In the genomic region with DNA sequence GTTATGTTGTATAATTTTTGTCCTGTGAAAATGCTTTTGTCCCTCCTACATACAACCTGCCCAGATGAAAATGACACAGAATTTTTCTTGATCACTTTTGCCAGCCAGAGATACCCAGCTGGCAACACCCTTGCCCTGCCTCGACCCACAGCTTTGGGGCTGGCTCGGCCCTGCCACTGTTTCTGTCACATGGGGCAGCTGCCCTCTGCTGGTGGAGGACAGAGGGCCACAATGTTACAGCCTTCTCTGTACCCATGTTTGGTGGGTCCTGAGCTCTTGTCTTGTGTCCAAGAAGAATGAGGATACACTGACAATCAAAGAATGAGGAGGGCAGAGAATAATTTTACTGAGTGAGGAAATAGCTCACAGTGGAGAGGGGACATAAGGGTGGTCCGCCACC, we compare ENCODE assay signal across 14 cellular contexts. TPM values are rescaled to one million over a fixed set of nuclear protein-coding genes. Genes with fewer than 3 reads are reported as not detected.
DNase-seq lines count a peak whose midpoint lies in the region; TF ChIP-seq lines count a peak whose summit lies in the region.
"Had no signal": no experiment of that assay in that cellular context is flagged by ENCODE, and none has a peak within 500 bp of the region (broad histone marks: within the 10 kb centered on the region; RNA-seq: fewer than 3 reads in every experiment).

No MANE protein-coding gene starts in this region.

- no peak overlapping the region for H2AFZ ChIP-seq in Loucy (ENCODE audit: low read length)
- no peak overlapping the region for H2AFZ ChIP-seq in parathyroid adenoma

- H3K36me3 ChIP-seq in Loucy (ENCODE audit: insufficient read depth, low read length) (no peaks in the 10 kb centered on the region), parathyroid adenoma (ENCODE audit: control insufficient read depth, insufficient read depth, low read length) (no peaks in the 10 kb centered on the region)
- H3K36me3 ChIP-seq: tibial nerve had no signal

- H3K79me2 ChIP-seq in Loucy (ENCODE audit: insufficient read depth, low read length), result no peaks in the 10 kb centered on the region
- no peaks in the 10 kb centered on the region for H3K79me2 ChIP-seq in parathyroid adenoma

- no peak overlapping the region for H3K4me3 Mint-ChIP-seq in chondrocyte (ENCODE audit: unreplicated experiment)
- H3K4me3 Mint-ChIP-seq: B cell had no signal

- DNase-seq in NCI-H82 (lab: John Stamatoyannopoulos, UW), result peak; percentile 2
- no peak for DNase-seq in NCI-H82 treated with DMSO at 0.1 percent for 48 hours (lab: John Stamatoyannopoulos, UW; ENCODE audit: unreplicated experiment)
- no peak for DNase-seq in chondrocyte (ENCODE audit: low spot score)
- DNase-seq in middle frontal gyrus (ENCODE audit: extremely low spot score, low spot score), result no peak
- no peak for DNase-seq in NCI-H146 (lab: John Stamatoyannopoulos, UW)
- no peak for DNase-seq in kidney tubule cell (ENCODE audit: low spot score)
- DNase-seq: activated CD4-positive, CD25-positive, alpha-beta regulatory T cell; central memory CD4-positive, alpha-beta T cell; kidney glomerular epithelial cell; NCI-H526 treated with DMSO at 0.1 percent for 48 hours had no signal

- peaks cover 3% of the 10 kb centered on the region for H3K9me3 Mint-ChIP-seq in chondrocyte (ENCODE audit: low read depth)

- H3K4me1 ChIP-seq in Loucy (ENCODE audit: insufficient read depth, low read length, poor library complexity, severe bottlenecking), result no peaks in the 10 kb centered on the region
- H3K4me1 ChIP-seq in parathyroid adenoma, result no peaks in the 10 kb centered on the region
- H3K4me1 ChIP-seq: tibial nerve had no signal

- H3F3A ChIP-seq in Loucy (ENCODE audit: low read depth), result no peaks in the 10 kb centered on the region

- H3K27ac ChIP-seq in parathyroid adenoma, result no peak overlapping the region
- H3K27ac ChIP-seq: tibial nerve had no signal

- H3K9me2 ChIP-seq in Loucy (replicated peaks; ENCODE audit: low read depth, low read length), result no peaks in the 10 kb centered on the region

- H3K27me3 ChIP-seq in Loucy (ENCODE audit: insufficient read depth, low read length, poor library complexity, severe bottlenecking) (no peaks in the 10 kb centered on the region), parathyroid adenoma (ENCODE audit: control insufficient read depth, insufficient read depth, low read length) (no peaks in the 10 kb centered on the region)

- H3K27me3 Mint-ChIP-seq in chondrocyte (ENCODE audit: low read depth), result peaks cover 5% of the 10 kb centered on the region

- peak; percentile 27 for TF ChIP-seq CTCF in Loucy (conservative IDR thresholded peaks at IDR 0.05; ENCODE audit: low read length)
- peak; percentile 57 for TF ChIP-seq CTCF in chondrocyte (IDR thresholded peaks at IDR 0.05)
- peak; percentile 23 for TF ChIP-seq CTCF in parathyroid adenoma (IDR thresholded peaks at IDR 0.05)

- H3K4me1 Mint-ChIP-seq in chondrocyte (ENCODE audit: low read depth), result no peaks in the 10 kb centered on the region
- H3K4me1 Mint-ChIP-seq: B cell had no signal

- H3K4me3 ChIP-seq in Loucy (ENCODE audit: low read length, poor library complexity, severe bottlenecking) (no peak overlapping the region), parathyroid adenoma (ENCODE audit: low read depth, low read length) (no peak overlapping the region)
- H3K4me3 ChIP-seq: tibial nerve had no signal

- H4K20me1 ChIP-seq in Loucy (ENCODE audit: insufficient read depth, low read length, poor library complexity, severe bottlenecking), result no peaks in the 10 kb centered on the region

- H3K4me2 ChIP-seq in Loucy (ENCODE audit: low read depth, low read length, poor library complexity, severe bottlenecking), result no peak overlapping the region
- no peak overlapping the region for H3K4me2 ChIP-seq in parathyroid adenoma (ENCODE audit: low read length)

- H3K9ac ChIP-seq in Loucy (ENCODE audit: low read depth, low read length, poor library complexity, severe bottlenecking) (no peak overlapping the region), parathyroid adenoma (no peak overlapping the region)

- H3K27ac Mint-ChIP-seq in chondrocyte (ENCODE audit: unreplicated experiment), result no peak overlapping the region
- H3K27ac Mint-ChIP-seq: B cell had no signal

- H3K9me3 ChIP-seq in Loucy (ENCODE audit: insufficient read depth, low read depth, low read length), result no peaks in the 10 kb centered on the region
- H3K9me3 ChIP-seq in parathyroid adenoma (ENCODE audit: control insufficient read depth, low read length), result no peaks in the 10 kb centered on the region
- H3K9me3 ChIP-seq: tibial nerve had no signal

- H3K36me3 Mint-ChIP-seq in chondrocyte (ENCODE audit: low read depth), result no peaks in the 10 kb centered on the region

RNA-seq across cellular contexts. Expression of gene BMP15, which starts 31.1 kb away (rescaled TPM):
- total RNA-seq in chondrocyte, result not detected in 3 replicates
- total RNA-seq: B cell, tibial nerve had no signal
